Comparison of ENCODE assay signal across 1 cellular context in the genomic region with DNA sequence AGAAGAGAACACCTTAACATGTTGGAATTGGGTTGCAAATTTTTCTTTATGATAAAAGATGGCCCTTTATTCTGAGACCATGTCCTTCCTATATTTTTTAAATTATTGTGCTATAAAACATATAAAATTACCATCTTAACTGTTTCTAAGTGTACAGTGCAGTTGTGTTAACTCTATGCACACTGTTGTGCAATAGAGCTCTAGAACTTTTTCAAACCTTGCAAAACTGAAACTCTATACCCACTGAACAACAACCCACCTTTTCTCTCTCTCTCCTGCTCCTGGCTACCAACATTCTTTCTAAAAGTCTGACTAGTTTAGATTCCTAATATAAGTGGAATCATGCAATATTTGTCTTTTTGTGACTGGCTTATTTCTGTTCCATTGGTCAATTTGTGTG.
TF ChIP-seq lines count a peak whose summit lies in the region.

No MANE protein-coding gene starts in this region.

TF ChIP-seq in HepG2, 621 proteins besides CTCF, POLR2A, EP300 and RAD21:
- peak; percentile 83 for TF ChIP-seq CEBPB (IDR thresholded peaks at IDR 0.05; ENCODE audit: borderline replicate concordance, low read depth, low read length)
- TF ChIP-seq CEBPG (CRISPR knock-in tag; IDR thresholded peaks at IDR 0.05), result 0 out of 2 replicates have a peak, but pooled peaks have one; percentile 26
- no peak for TF ChIP-seq SAFB2 (CRISPR knock-in tag; IDR thresholded peaks at IDR 0.05; ENCODE audit: borderline replicate concordance, low read depth)
